17 cellular contexts compared by ENCODE assay signal in genomic region chr15:80585544-80586018, GRCh38.
DNase-seq lines count a peak whose midpoint lies in the region; ATAC-seq, FAIRE-seq and TF ChIP-seq lines count a peak whose summit lies in the region.
"Had no signal": no experiment of that assay in that cellular context is flagged by ENCODE, and none has a peak within 500 bp of the region (broad histone marks: within the 10 kb centered on the region; RNA-seq: fewer than 3 reads in every experiment).

No MANE protein-coding gene starts in this region.

- H3K4me1 ChIP-seq in small intestine (ENCODE audit: control insufficient read depth in 2 of 2, insufficient read depth in 1 of 2, low read depth in 1 of 2, low read length in 1 of 2): no peaks in the 10 kb centered on the region
- H3K4me1 ChIP-seq: esophagus muscularis mucosa, HAP-1, left ventricle myocardium inferior had no signal

- H3K36me3 Mint-ChIP-seq in activated naive CD8-positive, alpha-beta T cell treated with anti-CD3 and anti-CD28 coated beads, Interleukin-2, amount 50 U/mL, for 24 hours (ENCODE audit: low read depth): no peaks in the 10 kb centered on the region
- H3K36me3 Mint-ChIP-seq in activated naive CD8-positive, alpha-beta T cell treated with anti-CD3 and anti-CD28 coated beads for 36 hours: no peaks in the 10 kb centered on the region
- H3K36me3 Mint-ChIP-seq: naive thymus-derived CD8-positive, alpha-beta T cell; stimulated activated effector memory CD8-positive, alpha-beta T cell treated with anti-CD3 and anti-CD28 coated beads, Interleukin-12 subunit alpha, Interleukin-12 subunit beta, amount 100 ng/mL, for 72 hours had no signal

- no peak for FAIRE-seq in small intestine (lab: Jason Lieb, UNC)

- H3K27me3 ChIP-seq in small intestine (ENCODE audit: control insufficient read depth in 2 of 2, insufficient read depth in 2 of 2, low read length in 2 of 2): no peaks in the 10 kb centered on the region
- H3K27me3 ChIP-seq: esophagus muscularis mucosa, hepatocyte had no signal

- H3K4me3 ChIP-seq in choroid plexus epithelial cell (ENCODE audit: low read depth, low read length) (no peak overlapping the region), small intestine (ENCODE audit: low read depth in 1 of 2, low read length in 2 of 2) (no peak overlapping the region)
- H3K4me3 ChIP-seq: esophagus muscularis mucosa, HAP-1, hepatocyte, left ventricle myocardium inferior had no signal

- ATAC-seq in activated naive CD8-positive, alpha-beta T cell treated with anti-CD3 and anti-CD28 coated beads, Interleukin-2, amount 50 U/mL, for 24 hours: peak; percentile 30
- ATAC-seq in GM18498 (IDR thresholded peaks at IDR 0.05; ENCODE audit: unreplicated experiment): no peak
- ATAC-seq in HG02938 (IDR thresholded peaks at IDR 0.05; ENCODE audit: unreplicated experiment): no peak
- ATAC-seq: naive thymus-derived CD8-positive, alpha-beta T cell; stimulated activated effector memory CD8-positive, alpha-beta T cell treated with anti-CD3 and anti-CD28 coated beads, Interleukin-12 subunit alpha, Interleukin-12 subunit beta, amount 100 ng/mL, for 72 hours had no signal

- H3K4me3 Mint-ChIP-seq in activated naive CD8-positive, alpha-beta T cell treated with anti-CD3 and anti-CD28 coated beads, Interleukin-2, amount 50 U/mL, for 24 hours: no peak overlapping the region
- H3K4me3 Mint-ChIP-seq in activated naive CD8-positive, alpha-beta T cell treated with anti-CD3 and anti-CD28 coated beads for 36 hours: no peak overlapping the region
- H3K4me3 Mint-ChIP-seq: naive thymus-derived CD8-positive, alpha-beta T cell; stimulated activated effector memory CD8-positive, alpha-beta T cell treated with anti-CD3 and anti-CD28 coated beads, Interleukin-12 subunit alpha, Interleukin-12 subunit beta, amount 100 ng/mL, for 72 hours had no signal

- peak; percentile 6 for DNase-seq in activated naive CD8-positive, alpha-beta T cell treated with anti-CD3 and anti-CD28 coated beads, Interleukin-2, amount 50 U/mL, for 24 hours
- DNase-seq in activated naive CD8-positive, alpha-beta T cell treated with anti-CD3 and anti-CD28 coated beads for 36 hours: no peak
- peak; percentile 9 for DNase-seq in NCI-H1436 treated with DMSO at 0.1 percent for 48 hours (lab: John Stamatoyannopoulos, UW)
- no peak for DNase-seq in choroid plexus epithelial cell (ENCODE audit: low read depth)
- peak; percentile 40 for DNase-seq in small intestine
- no peak for DNase-seq in GDM1 (lab: John Stamatoyannopoulos, UW)
- DNase-seq: left ventricle myocardium inferior; naive thymus-derived CD8-positive, alpha-beta T cell; NCI-H2227 treated with DMSO at 0.1 percent for 48 hours; SHP77; stimulated activated CD4-positive, alpha-beta T cell treated with anti-CD3 and anti-CD28 coated beads, Interleukin-4, amount 100 ng/mL, for 24 hours had no signal

- no peaks in the 10 kb centered on the region for H3K9me3 Mint-ChIP-seq in activated naive CD8-positive, alpha-beta T cell treated with anti-CD3 and anti-CD28 coated beads, Interleukin-2, amount 50 U/mL, for 24 hours
- H3K9me3 Mint-ChIP-seq in activated naive CD8-positive, alpha-beta T cell treated with anti-CD3 and anti-CD28 coated beads for 36 hours: no peaks in the 10 kb centered on the region
- H3K9me3 Mint-ChIP-seq: naive thymus-derived CD8-positive, alpha-beta T cell; stimulated activated effector memory CD8-positive, alpha-beta T cell treated with anti-CD3 and anti-CD28 coated beads, Interleukin-12 subunit alpha, Interleukin-12 subunit beta, amount 100 ng/mL, for 72 hours had no signal

- H3K4me1 Mint-ChIP-seq in activated naive CD8-positive, alpha-beta T cell treated with anti-CD3 and anti-CD28 coated beads, Interleukin-2, amount 50 U/mL, for 24 hours: no peaks in the 10 kb centered on the region
- no peaks in the 10 kb centered on the region for H3K4me1 Mint-ChIP-seq in activated naive CD8-positive, alpha-beta T cell treated with anti-CD3 and anti-CD28 coated beads for 36 hours
- H3K4me1 Mint-ChIP-seq: naive thymus-derived CD8-positive, alpha-beta T cell; stimulated activated effector memory CD8-positive, alpha-beta T cell treated with anti-CD3 and anti-CD28 coated beads, Interleukin-12 subunit alpha, Interleukin-12 subunit beta, amount 100 ng/mL, for 72 hours had no signal

- peak; percentile 35 for TF ChIP-seq CTCF in choroid plexus epithelial cell (conservative IDR thresholded peaks at IDR 0.05; ENCODE audit: low read depth, low read length)

- 17 to 61% (median 32%) methylated on average over 6 of the region's 6 CpGs for WGBS in small intestine, 3 donors

- H3K36me3 ChIP-seq in small intestine (ENCODE audit: control insufficient read depth in 2 of 2, insufficient read depth in 2 of 2, low read length in 2 of 2): no peaks in the 10 kb centered on the region
- H3K36me3 ChIP-seq: HAP-1, left ventricle myocardium inferior had no signal

- peaks cover 4% of the 10 kb centered on the region for H3K27me3 Mint-ChIP-seq in activated naive CD8-positive, alpha-beta T cell treated with anti-CD3 and anti-CD28 coated beads, Interleukin-2, amount 50 U/mL, for 24 hours
- no peaks in the 10 kb centered on the region for H3K27me3 Mint-ChIP-seq in activated naive CD8-positive, alpha-beta T cell treated with anti-CD3 and anti-CD28 coated beads for 36 hours

- H3K9me3 ChIP-seq in small intestine (ENCODE audit: control insufficient read depth, low read depth): no peaks in the 10 kb centered on the region
- H3K9me3 ChIP-seq: esophagus muscularis mucosa, HAP-1, left ventricle myocardium inferior had no signal

- no peak overlapping the region for H3K27ac Mint-ChIP-seq in activated naive CD8-positive, alpha-beta T cell treated with anti-CD3 and anti-CD28 coated beads, Interleukin-2, amount 50 U/mL, for 24 hours
- H3K27ac Mint-ChIP-seq in activated naive CD8-positive, alpha-beta T cell treated with anti-CD3 and anti-CD28 coated beads for 36 hours: no peak overlapping the region
- H3K27ac Mint-ChIP-seq: naive thymus-derived CD8-positive, alpha-beta T cell; stimulated activated effector memory CD8-positive, alpha-beta T cell treated with anti-CD3 and anti-CD28 coated beads, Interleukin-12 subunit alpha, Interleukin-12 subunit beta, amount 100 ng/mL, for 72 hours had no signal

- H3K27ac ChIP-seq in small intestine (ENCODE audit: low read depth in 1 of 2, low read length in 1 of 2): no peak overlapping the region
- H3K27ac ChIP-seq: esophagus muscularis mucosa, hepatocyte, left ventricle myocardium inferior had no signal

Comparison
In these comparisons a context has a peak if more than half of its experiments do, and no peak if none do; other contexts are left out.
1. DNase-seq: peak in activated naive CD8-positive, alpha-beta T cell treated with anti-CD3 and anti-CD28 coated beads, Interleukin-2, amount 50 U/mL, for 24 hours (single experiment), NCI-H1436 treated with DMSO at 0.1 percent for 48 hours (single experiment) and small intestine (single experiment); none in activated naive CD8-positive, alpha-beta T cell treated with anti-CD3 and anti-CD28 coated beads for 36 hours (single experiment), choroid plexus epithelial cell (single experiment) and GDM1 (single experiment).